ENCODE assay signal across 9 cellular contexts in the genomic region with DNA sequence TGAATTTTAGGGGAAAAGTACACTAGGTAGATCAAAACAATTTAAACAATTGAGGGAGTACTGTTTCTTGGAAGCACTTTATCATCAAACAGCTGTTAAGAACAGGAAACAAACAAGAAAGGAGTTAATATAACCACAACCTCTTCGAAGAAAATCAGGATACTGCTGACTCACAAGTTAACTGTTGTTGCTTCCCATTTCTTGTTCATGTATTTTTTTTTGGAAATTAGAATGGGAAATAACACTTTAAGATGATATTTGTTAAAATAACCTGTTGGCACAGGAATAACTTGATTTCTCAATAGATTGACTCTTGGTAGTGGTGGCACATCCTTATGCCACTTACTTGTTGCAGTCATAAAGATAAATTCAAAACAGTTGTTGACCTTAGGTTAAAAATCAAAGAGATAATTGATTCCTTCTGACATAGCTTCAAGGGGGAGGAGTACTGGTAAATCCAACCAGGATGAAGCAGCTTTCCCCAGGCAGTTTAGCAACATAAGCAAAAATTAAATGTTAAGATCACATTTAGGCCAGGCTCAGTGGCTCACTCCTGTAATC. TPM values are rescaled to one million over a fixed set of nuclear protein-coding genes. Genes with fewer than 3 reads are reported as not detected.
DNase-seq lines count a peak whose midpoint lies in the region; TF ChIP-seq lines count a peak whose summit lies in the region.
"Had no signal": no experiment of that assay in that cellular context is flagged by ENCODE, and none has a peak within 500 bp of the region (broad histone marks: within the 10 kb centered on the region; RNA-seq: fewer than 3 reads in every experiment).

No MANE protein-coding gene starts in this region.

- peak overlapping the region; percentile 40; the same call in 1 of the 2 replicates for H3K9ac ChIP-seq in BLaER1

- H3K27me3 ChIP-seq in BLaER1 = no peaks in the 10 kb centered on the region
- no peaks in the 10 kb centered on the region for H3K27me3 ChIP-seq in mononuclear cell (ENCODE audit: insufficient read depth, low read length)
- no peaks in the 10 kb centered on the region for H3K27me3 ChIP-seq in MG63
- H3K27me3 ChIP-seq in tibial artery = no peaks in the 10 kb centered on the region
- H3K27me3 ChIP-seq: dorsolateral prefrontal cortex had no signal

- peaks cover 41% of the 10 kb centered on the region for H3K4me1 ChIP-seq in BLaER1
- peaks cover 46% of the 10 kb centered on the region for H3K4me1 ChIP-seq in mononuclear cell (ENCODE audit: insufficient read depth, low read length)
- peaks cover 0 to 48% (median 20%) of the 10 kb centered on the region in 4 donors for H3K4me1 ChIP-seq in tibial artery

- intact Hi-C loops in tibial artery (cut with DNase I; ENCODE audit: low total_unique reads) = no loop called here

- peak overlapping the region; percentile 98 for H3K27ac ChIP-seq in BLaER1
- H3K27ac ChIP-seq in tibial artery = no peak overlapping the region

- in situ Hi-C loops in KBM-7 (cut with MboI; ENCODE audit: low pct_unique_long_range_greater_than_20kb, low sequenced_read_pairs) = no loop called here

- H3K9me3 ChIP-seq in BLaER1 (no peaks in the 10 kb centered on the region), mononuclear cell (ENCODE audit: low read depth, low read length) (no peaks in the 10 kb centered on the region), MG63 (no peaks in the 10 kb centered on the region), tibial artery (no peaks in the 10 kb centered on the region)

- TF ChIP-seq CTCF in tibial artery (IDR thresholded peaks at IDR 0.05) = no peak

- H3K36me3 ChIP-seq in BLaER1 (peaks cover 40% of the 10 kb centered on the region), MG63 (peaks cover 50% of the 10 kb centered on the region), tibial artery (peaks cover 14 to 17% (median 16%) of the 10 kb centered on the region in 3 donors)

- peak overlapping the region; percentile 98 for H3K4me2 ChIP-seq in BLaER1

- H3K4me3 ChIP-seq in BLaER1 (peak overlapping the region; percentile 92), mononuclear cell (ENCODE audit: low read length) (peak overlapping the region; percentile 4), MG63 (no peak overlapping the region), tibial artery (no peak overlapping the region)

- H4K20me1 ChIP-seq in BLaER1 = peaks cover 83% of the 10 kb centered on the region

- DNase-seq in KBM-7 = peak; percentile 67
- peak; percentile 63 for DNase-seq in amniotic epithelial cell (ENCODE audit: low read depth)
- no peak for DNase-seq in HK-2 (ENCODE audit: unreplicated experiment)
- DNase-seq in MG63 = no peak
- DNase-seq in tibial artery = no peak
- no peak for DNase-seq in inferior parietal cortex (ENCODE audit: extremely low spot score)
- DNase-seq: dorsolateral prefrontal cortex had no signal

RNA-seq across cellular contexts. Expression of a gene that starts 3.3 kb away (rescaled TPM):
- 290 TPM for total RNA-seq in mononuclear cell
- total RNA-seq in MG63 (2014; rRNA removed; shearing (Covaris generic); ENCODE audit: low replicate concordance) = 125 and 259 TPM in 2 replicates

RNA-seq across cellular contexts. Expression of a gene that starts 28.5 kb away (rescaled TPM):
- total RNA-seq in mononuclear cell = 31.2 TPM
- 55.3 and 149 TPM in 2 replicates for total RNA-seq in MG63 (2014; rRNA removed; shearing (Covaris generic); ENCODE audit: low replicate concordance)

Comparison
In these comparisons a context has a peak if more than half of its experiments do, and no peak if none do; other contexts are left out.
1. H3K4me3 ChIP-seq: peak in BLaER1 (single experiment) and mononuclear cell (single experiment); none in MG63 (single experiment) and tibial artery (0 of 2).
2. DNase-seq: peak in KBM-7 (single experiment) and amniotic epithelial cell (single experiment); none in HK-2 (single experiment), MG63 (single experiment), tibial artery (0 of 2) and inferior parietal cortex (single experiment).